In the genomic region with DNA sequence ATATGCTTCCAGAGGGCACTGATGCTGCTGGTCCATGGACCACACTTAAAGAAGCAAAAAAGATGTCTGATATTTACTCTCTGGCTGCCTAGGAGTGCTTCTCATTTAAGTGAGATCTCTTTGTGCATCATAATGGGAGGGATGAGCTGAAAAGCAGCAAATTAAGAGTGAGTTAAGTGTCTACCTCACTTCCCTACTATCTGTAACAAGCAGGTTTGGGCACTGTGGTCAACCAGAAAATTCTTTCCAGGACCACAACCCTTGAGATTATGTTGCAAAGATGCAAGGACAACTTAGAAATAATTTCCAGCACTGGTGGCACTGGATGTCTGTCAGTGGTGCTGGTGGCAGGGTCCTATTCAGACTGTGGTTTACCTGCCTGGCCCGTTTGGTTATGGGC, we compare ENCODE assay signal across 19 cellular contexts.
"Had no signal": no experiment of that assay in that cellular context is flagged by ENCODE, and none has a peak within 500 bp of the region (broad histone marks: within the 10 kb centered on the region; RNA-seq: fewer than 3 reads in every experiment).

No MANE protein-coding gene starts in this region.

- H3K4me2 ChIP-seq: hepatocyte had no signal

- ATAC-seq: left cardiac atrium had no signal

- DNase-seq: activated CD4-positive, alpha-beta T cell treated with anti-CD3 and anti-CD28 coated beads, Interleukin-2, amount 50 U/mL, for 48 hours; activated naive CD4-positive, alpha-beta T cell treated with Interleukin-2 at 50 U/mL for 16 hours; activated T-cell treated with anti-CD3 and anti-CD28 coated beads, Interleukin-2, amount 50 U/mL, for 24 hours; cerebellar nuclear complex; cortex of kidney; effector CD8-positive, alpha-beta T cell; left cardiac atrium; nephron progenitor cell; nucleus accumbens; stimulated activated naive CD4-positive, alpha-beta T cell; substantia nigra; tibial artery had no signal

- H3K9me3 ChIP-seq: ascending aorta, esophagus muscularis mucosa, tibial artery had no signal

- H3K4me3 ChIP-seq: ascending aorta, esophagus muscularis mucosa, hepatocyte, tibial artery had no signal

- FAIRE-seq: bronchial epithelial cell, TTC549 had no signal

- H3K27me3 ChIP-seq: ascending aorta, esophagus muscularis mucosa, hepatocyte, tibial artery had no signal

- H3K36me3 Mint-ChIP-seq: mesothelial cell of epicardium had no signal

- H2AFZ ChIP-seq: hepatocyte had no signal

- H3K4me3 Mint-ChIP-seq: activated T-cell treated with anti-CD3 and anti-CD28 coated beads, Interleukin-2, amount 50 U/mL, for 24 hours; mesothelial cell of epicardium; nephron progenitor cell had no signal

- H3K27me3 Mint-ChIP-seq: activated T-cell treated with anti-CD3 and anti-CD28 coated beads, Interleukin-2, amount 50 U/mL, for 24 hours had no signal

- H3K9me3 Mint-ChIP-seq: activated T-cell treated with anti-CD3 and anti-CD28 coated beads, Interleukin-2, amount 50 U/mL, for 24 hours; activated T-helper 2 cell treated with anti-CD3 and anti-CD28 coated beads, Interferon-gamma antibody, Interleukin-2, Interleukin-4, amounts not matched to agents 10 μg/mL and 5 μg/mL and 100 μg/mL, durations not matched to agents 14 hours and 24 hours and 36 hours; mesothelial cell of epicardium; nephron progenitor cell had no signal

- H3K79me2 ChIP-seq: hepatocyte had no signal

- H3K36me3 ChIP-seq: ascending aorta, esophagus muscularis mucosa, tibial artery had no signal

- H3K27ac ChIP-seq: ascending aorta, esophagus muscularis mucosa, hepatocyte, tibial artery had no signal

- H3K27ac Mint-ChIP-seq: activated T-cell treated with anti-CD3 and anti-CD28 coated beads, Interleukin-2, amount 50 U/mL, for 24 hours; activated T-helper 2 cell treated with anti-CD3 and anti-CD28 coated beads, Interferon-gamma antibody, Interleukin-2, Interleukin-4, amounts not matched to agents 10 μg/mL and 5 μg/mL and 100 μg/mL, durations not matched to agents 14 hours and 24 hours and 36 hours; mesothelial cell of epicardium; nephron progenitor cell had no signal
